22 cellular contexts compared by ENCODE assay signal in genomic region chr3:157070600-157070999, GRCh38.
DNase-seq lines count a peak whose midpoint lies in the region; ATAC-seq, FAIRE-seq and TF ChIP-seq lines count a peak whose summit lies in the region.
"Had no signal": no experiment of that assay in that cellular context is flagged by ENCODE, and none has a peak within 500 bp of the region (broad histone marks: within the 10 kb centered on the region; RNA-seq: fewer than 3 reads in every experiment).

No MANE protein-coding gene starts in this region.

- H3K27ac ChIP-seq in pancreas: peak overlapping the region; percentile 48 to 73 (median 54)
- H3K27ac ChIP-seq: gastroesophageal sphincter, neutrophil, uterus had no signal

- H3K4me1 Mint-ChIP-seq in activated T-helper 17 cell treated with anti-CD3 and anti-CD28 coated beads, Interleukin-2, amount 50 U/mL, for 72 hours: peaks cover 31% of the 10 kb centered on the region

- H3K4me3 Mint-ChIP-seq in activated T-helper 17 cell treated with anti-CD3 and anti-CD28 coated beads, Interleukin-2, amount 50 U/mL, for 72 hours: no peak overlapping the region

- H3K36me3 ChIP-seq in pancreas: no peaks in the 10 kb centered on the region
- H3K36me3 ChIP-seq: gastroesophageal sphincter, neutrophil, uterus had no signal

- no peaks in the 10 kb centered on the region for H3K9me3 ChIP-seq in pancreas
- H3K9me3 ChIP-seq: gastroesophageal sphincter, neutrophil, uterus had no signal

- WGBS in pancreas, 2 donors: 29 to 32% methylated on average over 3 of the region's 3 CpGs

- TF ChIP-seq CTCF in AG10803 (conservative IDR thresholded peaks at IDR 0.05; ENCODE audit: low read length) (no peak), LNCaP clone FGC (IDR thresholded peaks at IDR 0.05; ENCODE audit: control insufficient read depth, extremely low read depth, insufficient read depth) (no peak), pancreas (IDR thresholded peaks at IDR 0.05) (no peak)

- no peaks in the 10 kb centered on the region for H3K36me3 Mint-ChIP-seq in activated T-helper 17 cell treated with anti-CD3 and anti-CD28 coated beads, Interleukin-2, amount 50 U/mL, for 72 hours (ENCODE audit: low read depth)

- peaks cover 4 to 16% (median 13%) of the 10 kb centered on the region in 3 donors for H3K4me1 ChIP-seq in pancreas
- H3K4me1 ChIP-seq: gastroesophageal sphincter, uterus had no signal

- intact Hi-C loops in pancreas (cut with DNase I): no loop called here

- H3K27ac Mint-ChIP-seq in activated T-helper 17 cell treated with anti-CD3 and anti-CD28 coated beads, Interleukin-2, amount 50 U/mL, for 72 hours: no peak overlapping the region

- no peak for FAIRE-seq in pancreas (lab: Jason Lieb, UNC)
- FAIRE-seq: GM18507, GM19239 had no signal

- DNase-seq in AG10803 (ENCODE audit: low read depth) (peak; percentile 46), LNCaP clone FGC (ENCODE audit: low read depth) (peak; percentile 83), fibroblast of gingiva (ENCODE audit: low read depth) (peak; percentile 72), pancreas (peak in 4 of 6 donors; percentile 72 to 86 (median 79)), GM03348 (ENCODE audit: low spot score) (no peak), dermis blood vessel endothelial cell (no peak), MV-4-11 (lab: John Stamatoyannopoulos, UW) (no peak)
- DNase-seq: activated CD4-positive, alpha-beta T cell treated with anti-CD3 and anti-CD28 coated beads for 48 hours; activated T-cell treated with anti-CD3 and anti-CD28 coated beads, Interleukin-2, amount 50 U/mL, for 1 hour; AML-193; Calu3; central memory CD4-positive, alpha-beta T cell; NCI-H1048; NCI-H2171; stimulated activated naive CD4-positive, alpha-beta T cell; uterus had no signal

- H3K4me3 ChIP-seq in AG10803 (ENCODE audit: low read length) (no peak overlapping the region), LNCaP clone FGC (ENCODE audit: low read depth, low read length) (no peak overlapping the region), pancreas (no peak overlapping the region)
- H3K4me3 ChIP-seq: gastroesophageal sphincter, smooth muscle cell, uterus had no signal

- ATAC-seq in pancreas: peak; percentile 93 to 97 (median 96)
- ATAC-seq in activated T-helper 17 cell treated with anti-CD3 and anti-CD28 coated beads, Interleukin-2, amount 50 U/mL, for 72 hours (replicated peaks): no peak
- ATAC-seq: gastroesophageal sphincter had no signal

- H3K9me3 Mint-ChIP-seq in activated T-helper 17 cell treated with anti-CD3 and anti-CD28 coated beads, Interleukin-2, amount 50 U/mL, for 72 hours: no peaks in the 10 kb centered on the region

- no peaks in the 10 kb centered on the region for H3K27me3 Mint-ChIP-seq in activated T-helper 17 cell treated with anti-CD3 and anti-CD28 coated beads, Interleukin-2, amount 50 U/mL, for 72 hours

- no peaks in the 10 kb centered on the region for H3K27me3 ChIP-seq in pancreas
- H3K27me3 ChIP-seq: gastroesophageal sphincter, neutrophil, uterus had no signal

Comparison
In these comparisons a context has a peak if more than half of its experiments do, and no peak if none do; other contexts are left out.
1. DNase-seq: peak in AG10803 (single experiment), LNCaP clone FGC (single experiment), fibroblast of gingiva (single experiment) and pancreas (4 of 6); none in GM03348 (single experiment), dermis blood vessel endothelial cell (single experiment) and MV-4-11 (single experiment).